8 cellular contexts compared by ENCODE assay signal in genomic region chr3:170356596-170357175, GRCh38. TPM values are rescaled to one million over a fixed set of nuclear protein-coding genes. Genes with fewer than 3 reads are reported as not detected.
DNase-seq lines count a peak whose midpoint lies in the region; ATAC-seq and TF ChIP-seq lines count a peak whose summit lies in the region.

No MANE protein-coding gene starts in this region.

- ATAC-seq in GM23338: peak; percentile 57

- no peaks in the 10 kb centered on the region; the same call in 2 of the 3 replicates for H3K9me3 Mint-ChIP-seq in GM23338
- no peaks in the 10 kb centered on the region for H3K9me3 Mint-ChIP-seq in T-helper 2 cell treated with Interferon-gamma antibody and Interleukin-4, amounts not matched to agents 5 μg/mL and 100 μg/mL, for 36 hours

- H3K4me1 ChIP-seq in GM23338 (ENCODE audit: insufficient read depth) (peaks cover 43% of the 10 kb centered on the region), smooth muscle cell (ENCODE audit: low read depth) (peaks cover 29% of the 10 kb centered on the region)

- H3F3A ChIP-seq in GM23338 (replicated peaks; ENCODE audit: low read depth): peaks cover 30% of the 10 kb centered on the region
- H3F3A ChIP-seq in smooth muscle cell (ENCODE audit: low read depth): peaks cover 23% of the 10 kb centered on the region

- under 1% methylated on average over 18 of the region's 60 CpGs for WGBS in smooth muscle cell (ENCODE audit: low lambda C conversion rate)

- peak overlapping the region; percentile 98 for H3K9ac ChIP-seq in smooth muscle cell (ENCODE audit: low read depth)

- no peaks in the 10 kb centered on the region for H3K9me3 ChIP-seq in smooth muscle cell (replicated peaks; ENCODE audit: low read depth)

- H3K79me2 ChIP-seq in GM23338 (replicated peaks; ENCODE audit: insufficient read depth) (peaks cover 41% of the 10 kb centered on the region), smooth muscle cell (ENCODE audit: low read depth) (peaks cover 35% of the 10 kb centered on the region)

- H3K27me3 Mint-ChIP-seq in GM23338 (ENCODE audit: insufficient read depth, low read depth, poor library complexity): peaks cover 5% of the 10 kb centered on the region
- H3K27me3 Mint-ChIP-seq in T-helper 2 cell treated with Interferon-gamma antibody and Interleukin-4, amounts not matched to agents 5 μg/mL and 100 μg/mL, for 36 hours (ENCODE audit: low read depth): peaks cover 10% of the 10 kb centered on the region

- peak overlapping the region; percentile 99 for H3K27ac ChIP-seq in GM23338 (ENCODE audit: low read depth)
- peak overlapping the region; percentile 100 for H3K27ac ChIP-seq in brain microvascular endothelial cell
- H3K27ac ChIP-seq in smooth muscle cell (ENCODE audit: low read depth): peak overlapping the region; percentile 99

- H3K36me3 Mint-ChIP-seq in GM23338 (ENCODE audit: low read depth): peaks cover 34% of the 10 kb centered on the region
- H3K36me3 Mint-ChIP-seq in T-helper 2 cell treated with Interferon-gamma antibody and Interleukin-4, amounts not matched to agents 5 μg/mL and 100 μg/mL, for 36 hours (ENCODE audit: low read depth): peaks cover 26% of the 10 kb centered on the region

- in situ Hi-C loops in brain microvascular endothelial cell (cut with HindIII; ENCODE audit: low pct_ligation_motif_present, low sequenced_read_pairs): no loop called here
- in situ Hi-C loops in KBM-7 (cut with MboI; ENCODE audit: low pct_unique_long_range_greater_than_20kb, low sequenced_read_pairs): no loop called here

- TF ChIP-seq CTCF in GM10266 (IDR thresholded peaks at IDR 0.05; ENCODE audit: control insufficient read depth, insufficient read depth, low read depth, missing control alignments) (peak; percentile 35), GM23338 (conservative IDR thresholded peaks at IDR 0.05; ENCODE audit: low read depth in 2 of 2) (0 out of 4 replicates have a peak, but pooled peaks of 1 of the 2 experiments have one; percentile 5), brain microvascular endothelial cell (IDR thresholded peaks at IDR 0.05; ENCODE audit: low read depth, low read length, missing control alignments) (no peak), smooth muscle cell (IDR thresholded peaks at IDR 0.05; ENCODE audit: borderline replicate concordance, insufficient read depth, poor library complexity, severe bottlenecking) (no peak)

- peak overlapping the region; percentile 63 for H3K4me3 ChIP-seq in GM23338
- H3K4me3 ChIP-seq in brain microvascular endothelial cell (ENCODE audit: low read depth, low read length): peak overlapping the region; percentile 45
- peak overlapping the region; percentile 89 for H3K4me3 ChIP-seq in smooth muscle cell

- H3K4me2 ChIP-seq in GM23338 (peak overlapping the region; percentile 83), smooth muscle cell (peak overlapping the region; percentile 87)

- H2AFZ ChIP-seq in GM23338 (no peak overlapping the region), smooth muscle cell (ENCODE audit: low read depth) (no peak overlapping the region)

- H3K9me2 ChIP-seq in GM23338 (ENCODE audit: insufficient read depth): no peaks in the 10 kb centered on the region

- H4K20me1 ChIP-seq in GM23338 (replicated peaks; ENCODE audit: insufficient read depth): peaks cover 23% of the 10 kb centered on the region
- peaks cover 35% of the 10 kb centered on the region for H4K20me1 ChIP-seq in smooth muscle cell (ENCODE audit: low read depth)

- DNase-seq in GM10266 (ENCODE audit: extremely low spot score): peak; percentile 94
- DNase-seq in GM23338 (ENCODE audit: low spot score): peak; percentile 90
- DNase-seq in Kasumi-1 (lab: John Stamatoyannopoulos, UW): peak; percentile 75 to 82
- peak; percentile 79 for DNase-seq in T-helper 2 cell treated with Interferon-gamma antibody and Interleukin-4, amounts not matched to agents 5 μg/mL and 100 μg/mL, for 36 hours (ENCODE audit: low spot score)
- DNase-seq in brain microvascular endothelial cell: peak; percentile 72
- peak; percentile 85 for DNase-seq in iPS-NIHi11 (ENCODE audit: low spot score)
- peak; percentile 81 for DNase-seq in smooth muscle cell (lab: John Stamatoyannopoulos, UW; ENCODE audit: unreplicated experiment)
- DNase-seq in KBM-7: no peak

- H3K4me3 Mint-ChIP-seq in GM23338: peak overlapping the region; percentile 81
- H3K4me3 Mint-ChIP-seq in T-helper 2 cell treated with Interferon-gamma antibody and Interleukin-4, amounts not matched to agents 5 μg/mL and 100 μg/mL, for 36 hours: peak overlapping the region; percentile 74

- H3K27me3 ChIP-seq in GM23338 (ENCODE audit: insufficient read depth): no peaks in the 10 kb centered on the region
- H3K27me3 ChIP-seq in brain microvascular endothelial cell (replicated peaks): no peaks in the 10 kb centered on the region
- no peaks in the 10 kb centered on the region for H3K27me3 ChIP-seq in smooth muscle cell (ENCODE audit: low read depth)

- H3K36me3 ChIP-seq in GM23338 (ENCODE audit: insufficient read depth) (peaks cover 21% of the 10 kb centered on the region), brain microvascular endothelial cell (replicated peaks) (peaks cover 18% of the 10 kb centered on the region), smooth muscle cell (ENCODE audit: low read depth) (peaks cover 9% of the 10 kb centered on the region)

- peak overlapping the region; percentile 96 for H3K27ac Mint-ChIP-seq in GM23338
- H3K27ac Mint-ChIP-seq in T-helper 2 cell treated with Interferon-gamma antibody and Interleukin-4, amounts not matched to agents 5 μg/mL and 100 μg/mL, for 36 hours: peak overlapping the region; percentile 68

- peaks cover 43% of the 10 kb centered on the region for H3K4me1 Mint-ChIP-seq in GM23338
- peaks cover 30% of the 10 kb centered on the region for H3K4me1 Mint-ChIP-seq in T-helper 2 cell treated with Interferon-gamma antibody and Interleukin-4, amounts not matched to agents 5 μg/mL and 100 μg/mL, for 36 hours (ENCODE audit: low read depth)

TF ChIP-seq in GM23338, 12 proteins besides CTCF, POLR2A, EP300 and RAD21:
- no peak for TF ChIP-seq NANOG (IDR thresholded peaks at IDR 0.05; ENCODE audit: borderline replicate concordance)
- no peak for TF ChIP-seq STAT1 (IDR thresholded peaks at IDR 0.05; ENCODE audit: unreplicated experiment)
- TF ChIP-seq ETS1 (IDR thresholded peaks at IDR 0.05): 0 out of 2 replicates have a peak, but pooled peaks have one; percentile 32
- TF ChIP-seq JUNB (IDR thresholded peaks at IDR 0.05; ENCODE audit: unreplicated experiment): no peak
- TF ChIP-seq CREB1 (CRISPR knock-in tag; IDR thresholded peaks at IDR 0.05; ENCODE audit: low read depth): no peak; the same call in 1 of the 2 replicates
TF ChIP-seq in GM23338: peak in this region for 1.

RNA-seq across cellular contexts. Expression of gene SKIL, which starts 0.8 kb away (rescaled TPM):
- total RNA-seq in GM23338 (2014; rRNA removed; shearing (Covaris generic)): 309 and 358 TPM in 2 replicates
- polyA plus RNA-seq in GM23338 (2016; fragmentation: Nextera tagmentation; extraction: Ambion mirVana) (134 and 141 TPM in 2 replicates), smooth muscle cell (22.0 and 45.0 TPM in 2 replicates)
- total RNA-seq in smooth muscle cell: 167 and 207 TPM in 2 replicates
